Comparison of ENCODE assay signal across 1 cellular context in the genomic region with DNA sequence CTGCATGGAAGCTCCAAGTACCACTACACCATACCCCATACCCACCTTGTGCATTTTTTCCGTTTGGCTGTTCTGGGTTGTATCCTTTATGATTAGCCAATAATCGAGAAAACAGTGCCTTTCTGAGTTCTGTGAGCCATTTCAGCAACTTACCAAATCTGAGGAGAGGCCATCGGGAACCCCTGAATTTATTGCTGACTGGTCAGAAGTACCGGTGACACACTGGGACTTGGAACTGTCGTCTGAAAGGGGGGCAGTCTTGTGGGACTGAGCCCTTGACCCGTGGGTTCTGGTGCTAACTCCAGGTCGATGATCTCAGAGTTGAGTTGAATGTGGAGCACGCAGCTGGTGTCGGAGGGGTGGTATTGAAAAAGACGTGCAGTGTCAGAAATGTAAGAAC.
TF ChIP-seq lines count a peak whose summit lies in the region.

No MANE protein-coding gene starts in this region.

TF ChIP-seq in WTC11, 78 proteins besides CTCF, POLR2A, EP300 and RAD21 (continued from another document):
- TF ChIP-seq, protein P1, sequence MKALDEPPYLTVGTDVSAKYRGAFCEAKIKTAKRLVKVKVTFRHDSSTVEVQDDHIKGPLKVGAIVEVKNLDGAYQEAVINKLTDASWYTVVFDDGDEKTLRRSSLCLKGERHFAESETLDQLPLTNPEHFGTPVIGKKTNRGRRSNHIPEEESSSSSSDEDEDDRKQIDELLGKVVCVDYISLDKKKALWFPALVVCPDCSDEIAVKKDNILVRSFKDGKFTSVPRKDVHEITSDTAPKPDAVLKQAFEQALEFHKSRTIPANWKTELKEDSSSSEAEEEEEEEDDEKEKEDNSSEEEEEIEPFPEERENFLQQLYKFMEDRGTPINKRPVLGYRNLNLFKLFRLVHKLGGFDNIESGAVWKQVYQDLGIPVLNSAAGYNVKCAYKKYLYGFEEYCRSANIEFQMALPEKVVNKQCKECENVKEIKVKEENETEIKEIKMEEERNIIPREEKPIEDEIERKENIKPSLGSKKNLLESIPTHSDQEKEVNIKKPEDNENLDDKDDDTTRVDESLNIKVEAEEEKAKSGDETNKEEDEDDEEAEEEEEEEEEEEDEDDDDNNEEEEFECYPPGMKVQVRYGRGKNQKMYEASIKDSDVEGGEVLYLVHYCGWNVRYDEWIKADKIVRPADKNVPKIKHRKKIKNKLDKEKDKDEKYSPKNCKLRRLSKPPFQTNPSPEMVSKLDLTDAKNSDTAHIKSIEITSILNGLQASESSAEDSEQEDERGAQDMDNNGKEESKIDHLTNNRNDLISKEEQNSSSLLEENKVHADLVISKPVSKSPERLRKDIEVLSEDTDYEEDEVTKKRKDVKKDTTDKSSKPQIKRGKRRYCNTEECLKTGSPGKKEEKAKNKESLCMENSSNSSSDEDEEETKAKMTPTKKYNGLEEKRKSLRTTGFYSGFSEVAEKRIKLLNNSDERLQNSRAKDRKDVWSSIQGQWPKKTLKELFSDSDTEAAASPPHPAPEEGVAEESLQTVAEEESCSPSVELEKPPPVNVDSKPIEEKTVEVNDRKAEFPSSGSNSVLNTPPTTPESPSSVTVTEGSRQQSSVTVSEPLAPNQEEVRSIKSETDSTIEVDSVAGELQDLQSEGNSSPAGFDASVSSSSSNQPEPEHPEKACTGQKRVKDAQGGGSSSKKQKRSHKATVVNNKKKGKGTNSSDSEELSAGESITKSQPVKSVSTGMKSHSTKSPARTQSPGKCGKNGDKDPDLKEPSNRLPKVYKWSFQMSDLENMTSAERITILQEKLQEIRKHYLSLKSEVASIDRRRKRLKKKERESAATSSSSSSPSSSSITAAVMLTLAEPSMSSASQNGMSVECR (CRISPR knock-in tag; IDR thresholded peaks at IDR 0.05; ENCODE audit: borderline replicate concordance), result no peak
- TF ChIP-seq PRRX2 (CRISPR knock-in tag; IDR thresholded peaks at IDR 0.05), result no peak
- TF ChIP-seq, protein P2, sequence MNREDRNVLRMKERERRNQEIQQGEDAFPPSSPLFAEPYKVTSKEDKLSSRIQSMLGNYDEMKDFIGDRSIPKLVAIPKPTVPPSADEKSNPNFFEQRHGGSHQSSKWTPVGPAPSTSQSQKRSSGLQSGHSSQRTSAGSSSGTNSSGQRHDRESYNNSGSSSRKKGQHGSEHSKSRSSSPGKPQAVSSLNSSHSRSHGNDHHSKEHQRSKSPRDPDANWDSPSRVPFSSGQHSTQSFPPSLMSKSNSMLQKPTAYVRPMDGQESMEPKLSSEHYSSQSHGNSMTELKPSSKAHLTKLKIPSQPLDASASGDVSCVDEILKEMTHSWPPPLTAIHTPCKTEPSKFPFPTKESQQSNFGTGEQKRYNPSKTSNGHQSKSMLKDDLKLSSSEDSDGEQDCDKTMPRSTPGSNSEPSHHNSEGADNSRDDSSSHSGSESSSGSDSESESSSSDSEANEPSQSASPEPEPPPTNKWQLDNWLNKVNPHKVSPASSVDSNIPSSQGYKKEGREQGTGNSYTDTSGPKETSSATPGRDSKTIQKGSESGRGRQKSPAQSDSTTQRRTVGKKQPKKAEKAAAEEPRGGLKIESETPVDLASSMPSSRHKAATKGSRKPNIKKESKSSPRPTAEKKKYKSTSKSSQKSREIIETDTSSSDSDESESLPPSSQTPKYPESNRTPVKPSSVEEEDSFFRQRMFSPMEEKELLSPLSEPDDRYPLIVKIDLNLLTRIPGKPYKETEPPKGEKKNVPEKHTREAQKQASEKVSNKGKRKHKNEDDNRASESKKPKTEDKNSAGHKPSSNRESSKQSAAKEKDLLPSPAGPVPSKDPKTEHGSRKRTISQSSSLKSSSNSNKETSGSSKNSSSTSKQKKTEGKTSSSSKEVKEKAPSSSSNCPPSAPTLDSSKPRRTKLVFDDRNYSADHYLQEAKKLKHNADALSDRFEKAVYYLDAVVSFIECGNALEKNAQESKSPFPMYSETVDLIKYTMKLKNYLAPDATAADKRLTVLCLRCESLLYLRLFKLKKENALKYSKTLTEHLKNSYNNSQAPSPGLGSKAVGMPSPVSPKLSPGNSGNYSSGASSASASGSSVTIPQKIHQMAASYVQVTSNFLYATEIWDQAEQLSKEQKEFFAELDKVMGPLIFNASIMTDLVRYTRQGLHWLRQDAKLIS (CRISPR knock-in tag; IDR thresholded peaks at IDR 0.05; ENCODE audit: borderline replicate concordance), result no peak
- no peak for TF ChIP-seq GTF2I (CRISPR knock-in tag; conservative IDR thresholded peaks at IDR 0.05)
- TF ChIP-seq, protein P3, sequence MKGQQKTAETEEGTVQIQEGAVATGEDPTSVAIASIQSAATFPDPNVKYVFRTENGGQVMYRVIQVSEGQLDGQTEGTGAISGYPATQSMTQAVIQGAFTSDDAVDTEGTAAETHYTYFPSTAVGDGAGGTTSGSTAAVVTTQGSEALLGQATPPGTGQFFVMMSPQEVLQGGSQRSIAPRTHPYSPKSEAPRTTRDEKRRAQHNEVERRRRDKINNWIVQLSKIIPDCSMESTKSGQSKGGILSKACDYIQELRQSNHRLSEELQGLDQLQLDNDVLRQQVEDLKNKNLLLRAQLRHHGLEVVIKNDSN (CRISPR knock-in tag; IDR thresholded peaks at IDR 0.05), result no peak
